In genomic region chr14:105414456-105415371, GRCh38 we compare ENCODE assay signal across 1 cellular context.
A peak's percentile ranks its signal among the peaks of the same experiment; 100 is the strongest.
TF ChIP-seq lines count a peak whose summit lies in the region.

No MANE protein-coding gene starts in this region.

TF ChIP-seq in HepG2, 621 proteins besides CTCF, POLR2A, EP300 and RAD21 (continued from another document and continues in another):
- TF ChIP-seq AKNA (CRISPR knock-in tag; IDR thresholded peaks at IDR 0.05; ENCODE audit: borderline replicate concordance) (no peak), POGK (CRISPR knock-in tag; conservative IDR thresholded peaks at IDR 0.05) (peak; percentile 38; the same call in 1 of the 2 replicates), SP4 (CRISPR knock-in tag; IDR thresholded peaks at IDR 0.05) (no peak), SNAI1 (CRISPR knock-in tag; IDR thresholded peaks at IDR 0.05; ENCODE audit: borderline replicate concordance) (no peak), DR1 (CRISPR knock-in tag; IDR thresholded peaks at IDR 0.05) (no peak), ZNF224 (CRISPR knock-in tag; IDR thresholded peaks at IDR 0.05) (no peak), RARG (CRISPR knock-in tag; IDR thresholded peaks at IDR 0.05; ENCODE audit: low read depth) (no peak), ZBTB40 (IDR thresholded peaks at IDR 0.05) (no peak), ZBTB40 (CRISPR knock-in tag; IDR thresholded peaks at IDR 0.05) (no peak), IRF2 (CRISPR knock-in tag; IDR thresholded peaks at IDR 0.05) (no peak), CBX1 (IDR thresholded peaks at IDR 0.05; ENCODE audit: low read depth) (no peak), FOXP1 (IDR thresholded peaks at IDR 0.05) (no peak), FOXP1 (CRISPR knock-in tag; IDR thresholded peaks at IDR 0.05) (no peak), SP1 (IDR thresholded peaks at IDR 0.05) (no peak), SP1 (CRISPR knock-in tag; IDR thresholded peaks at IDR 0.05) (no peak), ZSCAN9 (CRISPR knock-in tag; IDR thresholded peaks at IDR 0.05; ENCODE audit: borderline replicate concordance) (no peak), ARHGAP35 (CRISPR knock-in tag; IDR thresholded peaks at IDR 0.05; ENCODE audit: borderline replicate concordance) (no peak), USF2 (IDR thresholded peaks at IDR 0.05; ENCODE audit: low read depth, low read length) (no peak), USF2 (CRISPR knock-in tag; IDR thresholded peaks at IDR 0.05; ENCODE audit: borderline replicate concordance) (no peak), NPAS2 (CRISPR knock-in tag; IDR thresholded peaks at IDR 0.05; ENCODE audit: borderline replicate concordance) (no peak), HNF4A (CRISPR knock-in tag; IDR thresholded peaks at IDR 0.05) (no peak), ZNF776 (CRISPR knock-in tag; IDR thresholded peaks at IDR 0.05) (peak; percentile 26; the same call in 1 of the 2 replicates), DDIT3 (CRISPR knock-in tag; IDR thresholded peaks at IDR 0.05) (no peak), FOSL1 (CRISPR knock-in tag; IDR thresholded peaks at IDR 0.05; ENCODE audit: borderline replicate concordance) (no peak), ZNF563 (CRISPR knock-in tag; IDR thresholded peaks at IDR 0.05) (peak; percentile 81), ZBTB38 (CRISPR knock-in tag; IDR thresholded peaks at IDR 0.05) (peak; percentile 72; the same call in 1 of the 2 replicates), IKZF4 (CRISPR knock-in tag; IDR thresholded peaks at IDR 0.05; ENCODE audit: borderline replicate concordance, low read depth, not compliant biosample characterization) (no peak), ZNF292 (CRISPR knock-in tag; IDR thresholded peaks at IDR 0.05; ENCODE audit: borderline replicate concordance, low read depth) (no peak), ZNF280B (CRISPR knock-in tag; IDR thresholded peaks at IDR 0.05; ENCODE audit: borderline replicate concordance) (no peak), BRCA1 (CRISPR knock-in tag; IDR thresholded peaks at IDR 0.05) (no peak)
- TF ChIP-seq, protein P1, sequence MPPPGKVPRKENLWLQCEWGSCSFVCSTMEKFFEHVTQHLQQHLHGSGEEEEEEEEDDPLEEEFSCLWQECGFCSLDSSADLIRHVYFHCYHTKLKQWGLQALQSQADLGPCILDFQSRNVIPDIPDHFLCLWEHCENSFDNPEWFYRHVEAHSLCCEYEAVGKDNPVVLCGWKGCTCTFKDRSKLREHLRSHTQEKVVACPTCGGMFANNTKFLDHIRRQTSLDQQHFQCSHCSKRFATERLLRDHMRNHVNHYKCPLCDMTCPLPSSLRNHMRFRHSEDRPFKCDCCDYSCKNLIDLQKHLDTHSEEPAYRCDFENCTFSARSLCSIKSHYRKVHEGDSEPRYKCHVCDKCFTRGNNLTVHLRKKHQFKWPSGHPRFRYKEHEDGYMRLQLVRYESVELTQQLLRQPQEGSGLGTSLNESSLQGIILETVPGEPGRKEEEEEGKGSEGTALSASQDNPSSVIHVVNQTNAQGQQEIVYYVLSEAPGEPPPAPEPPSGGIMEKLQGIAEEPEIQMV (CRISPR knock-in tag; IDR thresholded peaks at IDR 0.05; ENCODE audit: low read depth), result no peak
- TF ChIP-seq, protein P2, sequence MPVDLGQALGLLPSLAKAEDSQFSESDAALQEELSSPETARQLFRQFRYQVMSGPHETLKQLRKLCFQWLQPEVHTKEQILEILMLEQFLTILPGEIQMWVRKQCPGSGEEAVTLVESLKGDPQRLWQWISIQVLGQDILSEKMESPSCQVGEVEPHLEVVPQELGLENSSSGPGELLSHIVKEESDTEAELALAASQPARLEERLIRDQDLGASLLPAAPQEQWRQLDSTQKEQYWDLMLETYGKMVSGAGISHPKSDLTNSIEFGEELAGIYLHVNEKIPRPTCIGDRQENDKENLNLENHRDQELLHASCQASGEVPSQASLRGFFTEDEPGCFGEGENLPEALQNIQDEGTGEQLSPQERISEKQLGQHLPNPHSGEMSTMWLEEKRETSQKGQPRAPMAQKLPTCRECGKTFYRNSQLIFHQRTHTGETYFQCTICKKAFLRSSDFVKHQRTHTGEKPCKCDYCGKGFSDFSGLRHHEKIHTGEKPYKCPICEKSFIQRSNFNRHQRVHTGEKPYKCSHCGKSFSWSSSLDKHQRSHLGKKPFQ (CRISPR knock-in tag; IDR thresholded peaks at IDR 0.05; ENCODE audit: insufficient replicate concordance), result no peak
- TF ChIP-seq, protein P3, sequence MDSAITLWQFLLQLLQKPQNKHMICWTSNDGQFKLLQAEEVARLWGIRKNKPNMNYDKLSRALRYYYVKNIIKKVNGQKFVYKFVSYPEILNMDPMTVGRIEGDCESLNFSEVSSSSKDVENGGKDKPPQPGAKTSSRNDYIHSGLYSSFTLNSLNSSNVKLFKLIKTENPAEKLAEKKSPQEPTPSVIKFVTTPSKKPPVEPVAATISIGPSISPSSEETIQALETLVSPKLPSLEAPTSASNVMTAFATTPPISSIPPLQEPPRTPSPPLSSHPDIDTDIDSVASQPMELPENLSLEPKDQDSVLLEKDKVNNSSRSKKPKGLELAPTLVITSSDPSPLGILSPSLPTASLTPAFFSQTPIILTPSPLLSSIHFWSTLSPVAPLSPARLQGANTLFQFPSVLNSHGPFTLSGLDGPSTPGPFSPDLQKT (CRISPR knock-in tag; IDR thresholded peaks at IDR 0.05; ENCODE audit: borderline replicate concordance), result no peak
